In genomic region chr6:166910601-166911000, GRCh38 we compare ENCODE assay signal across 22 cellular contexts. TPM values are rescaled to one million over a fixed set of nuclear protein-coding genes. Genes with fewer than 3 reads are reported as not detected.
A peak's percentile ranks its signal among the peaks of the same experiment; 100 is the strongest.
DNase-seq lines count a peak whose midpoint lies in the region; ATAC-seq and TF ChIP-seq lines count a peak whose summit lies in the region.
"Had no signal": no experiment of that assay in that cellular context is flagged by ENCODE, and none has a peak within 500 bp of the region (broad histone marks: within the 10 kb centered on the region; RNA-seq: fewer than 3 reads in every experiment).

No MANE protein-coding gene starts in this region.

- no peaks in the 10 kb centered on the region for H3K27me3 Mint-ChIP-seq in activated T-cell treated with anti-CD3 and anti-CD28 coated beads, Interleukin-2, amount 50 U/mL, for 4 hours (ENCODE audit: low read depth)
- no peaks in the 10 kb centered on the region for H3K27me3 Mint-ChIP-seq in T-helper 17 cell
- H3K27me3 Mint-ChIP-seq: activated CD8-positive, alpha-beta memory T cell treated with anti-CD3 and anti-CD28 coated beads, Interleukin-2, amount 10 ng/mL, durations not matched to agents 7 days and 5 days; activated naive CD8-positive, alpha-beta T cell had no signal

- TF ChIP-seq CTCF in foreskin keratinocyte (conservative IDR thresholded peaks at IDR 0.05), result no peak
- TF ChIP-seq CTCF in omental fat pad (IDR thresholded peaks at IDR 0.05), result no peak
- no peak for TF ChIP-seq CTCF in ovary (IDR thresholded peaks at IDR 0.05)

- intact Hi-C loops in ovary (cut with DNase I), result no loop called here

- peak; percentile 32 to 37 for ATAC-seq in activated T-cell treated with anti-CD3 and anti-CD28 coated beads, Interleukin-2, amount 50 U/mL, for 4 hours
- no peak for ATAC-seq in T-helper 17 cell
- peak; percentile 50 for ATAC-seq in foreskin keratinocyte
- ATAC-seq in omental fat pad (ENCODE audit: low FRiP score), result no peak
- ATAC-seq in GM21360 (IDR thresholded peaks at IDR 0.05; ENCODE audit: unreplicated experiment), result no peak
- ATAC-seq: activated CD8-positive, alpha-beta memory T cell treated with anti-CD3 and anti-CD28 coated beads, Interleukin-2, amount 10 ng/mL, durations not matched to agents 7 days and 5 days; Right ventricle myocardium inferior had no signal

- 86 to 91% (median 88%) methylated on average over 7 of the region's 7 CpGs for WGBS in ovary, 3 donors

- H3K27ac ChIP-seq in foreskin keratinocyte (no peak overlapping the region), ovary (no peak overlapping the region)
- H3K27ac ChIP-seq: brain microvascular endothelial cell, vagina had no signal

- H3K27ac Mint-ChIP-seq in T-helper 17 cell, result peak overlapping the region; percentile 27
- H3K27ac Mint-ChIP-seq: activated CD8-positive, alpha-beta memory T cell treated with anti-CD3 and anti-CD28 coated beads, Interleukin-2, amount 10 ng/mL, durations not matched to agents 7 days and 5 days; activated naive CD8-positive, alpha-beta T cell had no signal

- H3K4me3 Mint-ChIP-seq in activated T-cell treated with anti-CD3 and anti-CD28 coated beads, Interleukin-2, amount 50 U/mL, for 4 hours, result no peak overlapping the region
- H3K4me3 Mint-ChIP-seq in T-helper 17 cell, result no peak overlapping the region
- H3K4me3 Mint-ChIP-seq: activated CD8-positive, alpha-beta memory T cell treated with anti-CD3 and anti-CD28 coated beads, Interleukin-2, amount 10 ng/mL, durations not matched to agents 7 days and 5 days; activated naive CD8-positive, alpha-beta T cell had no signal

- no peaks in the 10 kb centered on the region for H3K36me3 ChIP-seq in ovary
- H3K36me3 ChIP-seq: brain microvascular endothelial cell, HAP-1, vagina had no signal

- H3K36me3 Mint-ChIP-seq in activated T-cell treated with anti-CD3 and anti-CD28 coated beads, Interleukin-2, amount 50 U/mL, for 4 hours (ENCODE audit: insufficient read depth), result peaks cover 13% of the 10 kb centered on the region
- H3K36me3 Mint-ChIP-seq in T-helper 17 cell (ENCODE audit: low read depth), result peaks cover 5% of the 10 kb centered on the region

- DNase-seq in activated T-cell treated with anti-CD3 and anti-CD28 coated beads, Interleukin-2, amount 50 U/mL, for 4 hours, result no peak
- DNase-seq in activated T-cell treated with anti-CD3 and anti-CD28 coated beads, Interleukin-2, amount 50 U/mL, for 1 hour, result no peak
- peak; percentile 2 for DNase-seq in GM03348 (ENCODE audit: low spot score)
- DNase-seq in T-helper 17 cell, result no peak
- no peak for DNase-seq in foreskin keratinocyte
- no peak for DNase-seq in omental fat pad (ENCODE audit: low spot score)
- no peak for DNase-seq in ovary
- DNase-seq: activated CD8-positive, alpha-beta memory T cell treated with anti-CD3 and anti-CD28 coated beads, Interleukin-2, amount 10 ng/mL, durations not matched to agents 7 days and 5 days; brain microvascular endothelial cell; COR-L47; dermis blood vessel endothelial cell; EL; NCI-H1048; NCI-H2081; NCI-H446 treated with DMSO at 0.1 percent for 48 hours; NK-92 treated with Interleukin-12 subunit alpha and Interleukin-12 subunit beta, amount 100 ng/mL, for 24 hours; retina had no signal

- TF ChIP-seq EP300 in ovary (IDR thresholded peaks at IDR 0.05), result no peak

- no peaks in the 10 kb centered on the region for H3K9me3 Mint-ChIP-seq in activated T-cell treated with anti-CD3 and anti-CD28 coated beads, Interleukin-2, amount 50 U/mL, for 4 hours

- H3K4me1 ChIP-seq in foreskin keratinocyte (no peaks in the 10 kb centered on the region), ovary (ENCODE audit: insufficient read depth) (no peaks in the 10 kb centered on the region)
- H3K4me1 ChIP-seq: HAP-1, vagina had no signal

- no peaks in the 10 kb centered on the region for H3K27me3 ChIP-seq in foreskin keratinocyte
- H3K27me3 ChIP-seq in ovary, result no peaks in the 10 kb centered on the region
- H3K27me3 ChIP-seq: brain microvascular endothelial cell, vagina had no signal

- H3K9me3 ChIP-seq in T-helper 17 cell (ENCODE audit: control insufficient read depth, low read length, poor library complexity, severe bottlenecking), result no peaks in the 10 kb centered on the region
- no peaks in the 10 kb centered on the region for H3K9me3 ChIP-seq in ovary
- H3K9me3 ChIP-seq: HAP-1, vagina had no signal

- peaks cover 36% of the 10 kb centered on the region for H3K4me1 Mint-ChIP-seq in activated T-cell treated with anti-CD3 and anti-CD28 coated beads, Interleukin-2, amount 50 U/mL, for 4 hours (ENCODE audit: low read depth)
- H3K4me1 Mint-ChIP-seq in T-helper 17 cell, result peaks cover 26% of the 10 kb centered on the region

- no peak overlapping the region for H3K4me3 ChIP-seq in ovary
- H3K4me3 ChIP-seq: HAP-1, vagina had no signal

- TF ChIP-seq POLR2A in ovary (IDR thresholded peaks at IDR 0.05), result no peak

RNA-seq across cellular contexts. Expression of gene RNASET2, which starts 45.7 kb away (rescaled TPM):
- 10 to 100 TPM; 43.7 to 67.3 (median 49.4) TPM for total RNA-seq in activated T-cell treated with anti-CD3 and anti-CD28 coated beads, Interleukin-2, amount 50 U/mL, for 4 hours
- total RNA-seq in T-helper 17 cell (100 to 1,000 TPM; 245 to 340 TPM), foreskin keratinocyte (14.3 and 14.5 TPM in 2 replicates), omental fat pad (100 to 1,000 TPM in 1 of 4 donors, 10 to 100 TPM in 3; 68.4 to 129 (median 84.4) TPM), ovary (100 to 1,000 TPM in 1 of 7 donors, 10 to 100 TPM in 6; 34.8 to 211 (median 56.0) TPM)
- polyA plus RNA-seq in foreskin keratinocyte (17.6 and 18.5 TPM in 2 replicates), ovary (10 to 100 TPM; 42.2 to 79.7 TPM)

Comparison
In these comparisons a context has a peak if more than half of its experiments do, and no peak if none do; other contexts are left out.
1. ATAC-seq: peak in activated T-cell treated with anti-CD3 and anti-CD28 coated beads, Interleukin-2, amount 50 U/mL, for 4 hours (2 of 2) and foreskin keratinocyte (single experiment); none in T-helper 17 cell (single experiment), omental fat pad (single experiment) and GM21360 (single experiment).